Comparison of ENCODE assay signal across 21 cellular contexts in genomic region chr1:27203946-27204345, GRCh38. TPM values are rescaled to one million over a fixed set of nuclear protein-coding genes. Genes with fewer than 3 reads are reported as not detected.
DNase-seq lines count a peak whose midpoint lies in the region; ATAC-seq and TF ChIP-seq lines count a peak whose summit lies in the region.
"Had no signal": no experiment of that assay in that cellular context is flagged by ENCODE, and none has a peak within 500 bp of the region (broad histone marks: within the 10 kb centered on the region; RNA-seq: fewer than 3 reads in every experiment).

No MANE protein-coding gene starts in this region.

- intact Hi-C loops in lower lobe of right lung (cut with DNase I) = no loop called here

- H2AFZ ChIP-seq in GM23248 (peak overlapping the region; percentile 37), mesenchymal stem cell (ENCODE audit: low read depth, low read length) (no peak overlapping the region)

- H3K9me2 ChIP-seq in GM23248 (ENCODE audit: insufficient read depth) = no peaks in the 10 kb centered on the region

- H3K9ac ChIP-seq in GM23248 (no peak overlapping the region), adipocyte (ENCODE audit: low read length) (no peak overlapping the region), mesenchymal stem cell (ENCODE audit: low read length) (no peak overlapping the region)
- H3K9ac ChIP-seq: BLaER1 had no signal

- 65 to 89% methylated on average over 1 of the region's 1 CpG for WGBS in GM23248 (ENCODE audit: low coverage in 1 of 2, low lambda C conversion rate in 2 of 2, missing lambda C conversion rate in 2 of 2), 2 experiments
- WGBS in mesenchymal stem cell = 83% methylated on average over 1 of the region's 1 CpG

- H4K20me1 ChIP-seq in GM23248 (ENCODE audit: insufficient read depth) = no peaks in the 10 kb centered on the region
- H4K20me1 ChIP-seq: BLaER1 had no signal

- peaks cover 8% of the 10 kb centered on the region for H3K4me1 ChIP-seq in GM23248 (ENCODE audit: insufficient read depth)
- H3K4me1 ChIP-seq in adipocyte (ENCODE audit: control insufficient read depth, insufficient read depth, low read length) = peaks cover 9% of the 10 kb centered on the region
- H3K4me1 ChIP-seq in lower lobe of right lung = no peaks in the 10 kb centered on the region
- H3K4me1 ChIP-seq in mesenchymal stem cell (ENCODE audit: control insufficient read depth, insufficient read depth, low read depth, low read length) = no peaks in the 10 kb centered on the region

- H3K9me3 ChIP-seq in GM23248 (ENCODE audit: low read depth) = no peaks in the 10 kb centered on the region
- H3K9me3 ChIP-seq in adipocyte (ENCODE audit: control insufficient read depth, low read length) = no peaks in the 10 kb centered on the region
- H3K9me3 ChIP-seq in lower lobe of right lung = no peaks in the 10 kb centered on the region
- no peaks in the 10 kb centered on the region for H3K9me3 ChIP-seq in mesenchymal stem cell (ENCODE audit: control insufficient read depth, low read length)
- H3K9me3 ChIP-seq: BLaER1, MG63 had no signal

- H3K36me3 ChIP-seq in GM23248 (ENCODE audit: low read depth) = no peaks in the 10 kb centered on the region
- H3K36me3 ChIP-seq in adipocyte (ENCODE audit: control insufficient read depth, insufficient read depth, low read length, severe bottlenecking) = no peaks in the 10 kb centered on the region
- no peaks in the 10 kb centered on the region for H3K36me3 ChIP-seq in lower lobe of right lung
- no peaks in the 10 kb centered on the region for H3K36me3 ChIP-seq in mesenchymal stem cell (ENCODE audit: control insufficient read depth in 1 of 2, insufficient read depth in 2 of 2, low read depth in 1 of 2, low read length in 2 of 2)
- H3K36me3 ChIP-seq: BLaER1, MG63 had no signal

- no peak overlapping the region for H3K14ac ChIP-seq in mesenchymal stem cell (ENCODE audit: low read length in 2 of 2)

- H2BK15ac ChIP-seq in mesenchymal stem cell (ENCODE audit: low read depth, poor library complexity, severe bottlenecking) = no peak overlapping the region

- no peak overlapping the region for H3K4ac ChIP-seq in mesenchymal stem cell (ENCODE audit: low read depth in 1 of 2, low read length in 2 of 2)

- H3K4me2 ChIP-seq in GM23248 (ENCODE audit: unreplicated experiment) (no peak overlapping the region), mesenchymal stem cell (ENCODE audit: low read length, poor library complexity, severe bottlenecking) (no peak overlapping the region)
- H3K4me2 ChIP-seq: BLaER1 had no signal

- no peaks in the 10 kb centered on the region for H3K79me1 ChIP-seq in mesenchymal stem cell (replicated peaks; ENCODE audit: low read length, poor library complexity, severe bottlenecking)

- H3K27me3 ChIP-seq in GM23248 (replicated peaks; ENCODE audit: insufficient read depth) (no peaks in the 10 kb centered on the region), adipocyte (replicated peaks; ENCODE audit: control insufficient read depth, insufficient read depth, low read length) (peaks cover 5% of the 10 kb centered on the region), lower lobe of right lung (ENCODE audit: low read depth) (no peaks in the 10 kb centered on the region), mesenchymal stem cell (ENCODE audit: control insufficient read depth in 1 of 2, insufficient read depth in 1 of 2, low read length in 2 of 2) (peaks cover 0 to 8% of the 10 kb centered on the region in 2 experiments)
- H3K27me3 ChIP-seq: BLaER1, MG63 had no signal

- H4K8ac ChIP-seq in mesenchymal stem cell (ENCODE audit: low read length) = no peak overlapping the region

- no peak overlapping the region for H3K18ac ChIP-seq in mesenchymal stem cell (ENCODE audit: low read depth in 1 of 2, low read length in 2 of 2)

- H3K23ac ChIP-seq in mesenchymal stem cell (ENCODE audit: low read length in 2 of 2) = no peak overlapping the region

- H3F3A ChIP-seq in GM23248 (ENCODE audit: insufficient read depth) = no peaks in the 10 kb centered on the region

- TF ChIP-seq CTCF in AG10803 (conservative IDR thresholded peaks at IDR 0.05; ENCODE audit: low read length) (no peak), fibroblast of the aortic adventitia (IDR thresholded peaks at IDR 0.05; ENCODE audit: insufficient read depth, low read length) (no peak), lower lobe of right lung (IDR thresholded peaks at IDR 0.05) (no peak)

- H2BK120ac ChIP-seq in mesenchymal stem cell (ENCODE audit: low read depth, low read length) = no peak overlapping the region

- no peak overlapping the region for H4K91ac ChIP-seq in mesenchymal stem cell (ENCODE audit: low read length)

- no peak overlapping the region for H3K4me3 ChIP-seq in AG10803 (ENCODE audit: low read length)
- no peak overlapping the region for H3K4me3 ChIP-seq in GM23248
- no peak overlapping the region for H3K4me3 ChIP-seq in adipocyte (ENCODE audit: low read length)
- no peak overlapping the region for H3K4me3 ChIP-seq in fibroblast of the aortic adventitia (ENCODE audit: low read depth, low read length)
- no peak overlapping the region for H3K4me3 ChIP-seq in lower lobe of right lung
- no peak overlapping the region for H3K4me3 ChIP-seq in mesenchymal stem cell (ENCODE audit: insufficient read depth in 1 of 2, low read depth in 1 of 2, low read length in 2 of 2)
- H3K4me3 ChIP-seq: BLaER1, GM12878, MG63 had no signal

- no peak for ATAC-seq in lower lobe of right lung
- ATAC-seq: GM12878 had no signal

- H3K27ac ChIP-seq in GM23248 = no peak overlapping the region
- H3K27ac ChIP-seq in lower lobe of right lung = no peak overlapping the region
- H3K27ac ChIP-seq in mesenchymal stem cell (ENCODE audit: low read length, poor library complexity, severe bottlenecking) = no peak overlapping the region
- H3K27ac ChIP-seq: BLaER1 had no signal

- H2BK12ac ChIP-seq in mesenchymal stem cell (ENCODE audit: low read length in 2 of 2) = no peak overlapping the region

- DNase-seq in AG10803 (ENCODE audit: low read depth) (peak; percentile 62), GM23248 (peak; percentile 56), adipocyte (ENCODE audit: low read depth) (peak; percentile 8), fibroblast of the aortic adventitia (ENCODE audit: low read depth) (peak; percentile 17), activated gamma-delta T cell treated with Interleukin-2 at 50 U/mL for 16 hours (no peak), lower lobe of right lung (no peak), mesenchymal stem cell (no peak), cerebellar nuclear complex (lab: John Stamatoyannopoulos, UW) (no peak)
- DNase-seq: 8988T; Calu3; CD4-positive, alpha-beta memory T cell; DMS79; GOT3; MG63; NCI-H1048; NCI-H1436; NCI-H1930; NCI-H345; NCI-H524 treated with DMSO at 0.1 percent for 48 hours had no signal

- in situ Hi-C loops in GM23248 (cut with MboI) = no loop called here

- no peaks in the 10 kb centered on the region for H3K79me2 ChIP-seq in GM23248 (ENCODE audit: insufficient read depth)

- no peak overlapping the region for H2BK5ac ChIP-seq in mesenchymal stem cell (ENCODE audit: low read depth, low read length, poor library complexity, severe bottlenecking)

- H2AK5ac ChIP-seq in mesenchymal stem cell (ENCODE audit: low read length, severe bottlenecking) = no peak overlapping the region

RNA-seq across cellular contexts. Expression of gene WDTC1, which starts 30.5 kb away (rescaled TPM):
- 23.9 and 24.0 TPM in 2 replicates for total RNA-seq in GM23248 (2014; rRNA removed; shearing (Covaris generic))
- 4.1 and 4.7 TPM in 2 replicates for polyA plus RNA-seq in GM23248 (2016; fragmentation: Nextera tagmentation; extraction: Ambion mirVana)
- 11.0 and 24.7 TPM in 2 replicates for total RNA-seq in fibroblast of the aortic adventitia (ENCODE audit: low replicate concordance)
- 45.7 TPM for total RNA-seq in lower lobe of right lung
- 15.0 TPM for polyA plus RNA-seq in mesenchymal stem cell (2013, experiment 1 of 2)
- polyA plus RNA-seq in mesenchymal stem cell (2013, experiment 2 of 2) = 14.6 TPM

RNA-seq across cellular contexts. Expression of gene SLC9A1, which starts 49.0 kb away (rescaled TPM):
- 8.5 and 12.9 TPM in 2 replicates for total RNA-seq in GM23248 (2014; rRNA removed; shearing (Covaris generic))
- polyA plus RNA-seq in GM23248 (2016; fragmentation: Nextera tagmentation; extraction: Ambion mirVana) = 20.0 and 23.7 TPM in 2 replicates
- total RNA-seq in fibroblast of the aortic adventitia (ENCODE audit: low replicate concordance) (1.3 and 7.4 TPM in 2 replicates), lower lobe of right lung (57.7 TPM)
- 37.0 TPM for polyA plus RNA-seq in mesenchymal stem cell (2013, experiment 1 of 2)
- 36.1 TPM for polyA plus RNA-seq in mesenchymal stem cell (2013, experiment 2 of 2)

Comparison
In these comparisons a context has a peak if more than half of its experiments do, and no peak if none do; other contexts are left out.
1. DNase-seq: peak in AG10803 (single experiment), GM23248 (single experiment), adipocyte (single experiment) and fibroblast of the aortic adventitia (single experiment); none in activated gamma-delta T cell treated with Interleukin-2 at 50 U/mL for 16 hours (single experiment), lower lobe of right lung (single experiment), mesenchymal stem cell (single experiment) and cerebellar nuclear complex (0 of 2).